ENCODE assay signal across 8 cellular contexts in the genomic region with DNA sequence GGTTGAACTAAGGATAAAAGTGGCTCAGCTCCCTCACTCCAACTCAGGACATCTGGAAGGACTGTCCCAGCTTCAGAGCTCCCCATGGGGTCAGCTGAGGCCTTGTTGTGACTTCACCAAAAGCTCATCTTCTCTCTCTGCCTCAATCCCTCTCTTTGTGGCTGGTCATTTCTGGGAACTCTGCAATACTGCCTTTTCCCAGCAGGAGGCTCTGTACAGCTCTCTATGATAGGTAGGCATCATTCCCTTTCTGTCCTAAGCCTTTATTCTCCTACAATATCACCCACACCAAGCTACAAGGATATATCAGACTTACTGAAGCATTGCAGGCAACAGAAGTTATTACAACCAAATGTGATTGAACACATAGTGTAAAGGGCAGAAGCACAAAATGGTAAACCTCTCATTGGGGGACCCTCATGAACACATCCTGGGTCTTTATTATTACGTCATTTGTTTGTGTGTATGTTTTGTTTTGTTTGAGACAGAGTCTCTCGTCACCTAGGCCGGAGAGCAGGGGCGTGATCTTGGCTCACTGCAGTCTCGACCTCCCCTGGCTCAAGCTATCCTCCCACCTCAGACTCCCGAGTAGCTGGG. TPM values are rescaled to one million over a fixed set of nuclear protein-coding genes. Genes with fewer than 3 reads are reported as not detected.
A peak's percentile ranks its signal among the peaks of the same experiment; 100 is the strongest.
DNase-seq lines count a peak whose midpoint lies in the region; ATAC-seq and TF ChIP-seq lines count a peak whose summit lies in the region.

No MANE protein-coding gene starts in this region.

- intact Hi-C loops in posterior vena cava (cut with DNase I), result no loop called here

- peak; percentile 73 for ATAC-seq in GM18907 (IDR thresholded peaks at IDR 0.05; ENCODE audit: unreplicated experiment)

- H3K4me3 ChIP-seq in cardiac fibroblast (replicated peaks in 1 of 2; ENCODE audit: low read depth in 2 of 2, low read length in 2 of 2) (no peak overlapping the region), neutrophil (ENCODE audit: low read depth in 1 of 2, low read length in 1 of 2) (no peak overlapping the region)
- no peak overlapping the region for H3K4me3 ChIP-seq in CD8-positive, alpha-beta memory T cell (ENCODE audit: low read length)

- CTCF ChIA-PET in CD8-positive, alpha-beta memory T cell (lab: Charles Lee), result interaction anchor here (0.8 kb wide), 1 partner anchor 286 kb away, joined by 3 read pairs; no protein-coding TSS in a partner anchor

- in situ Hi-C loops in KBM-7 (cut with MboI; ENCODE audit: low pct_unique_long_range_greater_than_20kb, low sequenced_read_pairs), result no loop called here

- peaks cover 0 to 8% of the 10 kb centered on the region in 2 donors for H3K27me3 Mint-ChIP-seq in CD8-positive, alpha-beta memory T cell

- H3K36me3 Mint-ChIP-seq in CD8-positive, alpha-beta memory T cell, result no peaks in the 10 kb centered on the region

- DNase-seq in DMS53 (lab: John Stamatoyannopoulos, UW) (peak; percentile 61), KBM-7 (peak; percentile 54), cardiac fibroblast (ENCODE audit: low read depth in 2 of 2) (peak; percentile 29 to 45), posterior vena cava (ENCODE audit: low spot score) (no peak)
- DNase-seq in CD8-positive, alpha-beta memory T cell, result no peak
- no peak for DNase-seq in effector CD4-positive, alpha-beta T cell

- no peaks in the 10 kb centered on the region for H3K9me3 ChIP-seq in neutrophil
- no peaks in the 10 kb centered on the region for H3K9me3 ChIP-seq in CD8-positive, alpha-beta memory T cell (ENCODE audit: low read length)

- POLR2A ChIA-PET in CD8-positive, alpha-beta memory T cell (lab: Charles Lee), result no interaction called here

- H3K4me1 ChIP-seq in neutrophil (ENCODE audit: control insufficient read depth in 1 of 2, insufficient read depth in 1 of 2, low read depth in 1 of 2, low read length in 1 of 2), result no peaks in the 10 kb centered on the region
- no peaks in the 10 kb centered on the region for H3K4me1 ChIP-seq in CD8-positive, alpha-beta memory T cell (ENCODE audit: insufficient read depth, low read length)

- no peak overlapping the region for H3K27ac ChIP-seq in neutrophil
- no peak overlapping the region for H3K27ac ChIP-seq in CD8-positive, alpha-beta memory T cell (ENCODE audit: low read depth, low read length)

- H3K36me3 ChIP-seq in neutrophil, result no peaks in the 10 kb centered on the region
- H3K36me3 ChIP-seq in CD8-positive, alpha-beta memory T cell (ENCODE audit: insufficient read depth, low read length), result no peaks in the 10 kb centered on the region

- H3K4me3 Mint-ChIP-seq in CD8-positive, alpha-beta memory T cell, result no peak overlapping the region

- H3K4me1 Mint-ChIP-seq in CD8-positive, alpha-beta memory T cell, result peaks cover 0 to 4% (median 0%) of the 10 kb centered on the region in 3 donors

- no peaks in the 10 kb centered on the region for H3K27me3 ChIP-seq in neutrophil
- H3K27me3 ChIP-seq in CD8-positive, alpha-beta memory T cell (ENCODE audit: insufficient read depth, low read length, poor library complexity, severe bottlenecking), result no peaks in the 10 kb centered on the region

- TF ChIP-seq CTCF in cardiac fibroblast (IDR thresholded peaks at IDR 0.05; ENCODE audit: low read depth, low read length) (peak; percentile 75), neutrophil (IDR thresholded peaks at IDR 0.05) (peak; percentile 76)

- H3K27ac Mint-ChIP-seq in CD8-positive, alpha-beta memory T cell, result no peak overlapping the region

- H3K9me3 Mint-ChIP-seq in CD8-positive, alpha-beta memory T cell, result no peaks in the 10 kb centered on the region

RNA-seq across cellular contexts. Expression of a gene that starts 36.7 kb away (rescaled TPM):
- not detected for total RNA-seq in CD8-positive, alpha-beta memory T cell
- not detected for polyA plus RNA-seq in CD8-positive, alpha-beta memory T cell
- total RNA-seq in posterior vena cava, result not detected

Comparison
In these comparisons a context has a peak if more than half of its experiments do, and no peak if none do; other contexts are left out.
1. DNase-seq: peak in DMS53 (single experiment), KBM-7 (single experiment) and cardiac fibroblast (2 of 2); none in CD8-positive, alpha-beta memory T cell (0 of 5), effector CD4-positive, alpha-beta T cell (single experiment) and posterior vena cava (single experiment).